22 cellular contexts compared by ENCODE assay signal in the genomic region with DNA sequence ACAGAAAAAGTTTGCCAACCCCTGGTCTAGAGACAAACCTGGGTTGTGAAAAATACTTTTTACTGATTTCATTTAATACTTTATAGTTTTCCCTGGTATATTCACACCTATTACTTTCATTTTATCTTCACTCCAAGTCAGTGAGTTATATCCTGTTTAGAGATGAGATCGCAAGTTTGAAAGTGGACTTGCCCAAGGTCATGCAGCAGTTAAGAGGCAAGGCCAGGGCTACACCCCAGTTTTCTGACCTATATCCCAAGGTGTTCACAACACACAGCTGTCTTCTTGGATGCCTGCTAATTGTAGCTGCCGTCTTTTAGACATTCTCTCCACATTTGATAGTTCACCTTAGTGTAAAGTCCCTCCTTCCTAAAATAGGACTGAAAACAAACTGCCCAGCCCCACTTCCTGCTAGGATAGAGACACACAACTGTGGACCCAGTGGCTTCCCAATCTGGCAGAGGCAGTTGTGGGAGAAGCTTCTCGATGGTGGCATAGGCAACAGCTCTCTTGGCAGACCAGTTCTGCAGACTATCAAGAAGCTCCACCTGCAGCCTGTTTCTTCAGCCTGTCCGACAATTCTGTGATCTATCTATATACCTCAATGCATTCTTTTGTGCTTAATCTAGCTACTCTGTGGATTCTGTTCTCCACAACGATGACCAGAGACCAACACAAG. TPM values are rescaled to one million over a fixed set of nuclear protein-coding genes. Genes with fewer than 3 reads are reported as not detected.
A peak's percentile ranks its signal among the peaks of the same experiment; 100 is the strongest.
DNase-seq lines count a peak whose midpoint lies in the region; ATAC-seq, FAIRE-seq and TF ChIP-seq lines count a peak whose summit lies in the region.
"Had no signal": no experiment of that assay in that cellular context is flagged by ENCODE, and none has a peak within 500 bp of the region (broad histone marks: within the 10 kb centered on the region; RNA-seq: fewer than 3 reads in every experiment).

No MANE protein-coding gene starts in this region.

- peaks cover 51% of the 10 kb centered on the region for H3K4me1 ChIP-seq in HepG2 (ENCODE audit: insufficient read depth, low read length)
- H3K4me1 ChIP-seq in right lobe of liver: peaks cover 0 to 3% (median 0%) of the 10 kb centered on the region in 4 donors
- no peaks in the 10 kb centered on the region for H3K4me1 ChIP-seq in Caco-2

- no peaks in the 10 kb centered on the region for H3K9me3 Mint-ChIP-seq in naive thymus-derived CD8-positive, alpha-beta T cell
- no peaks in the 10 kb centered on the region for H3K9me3 Mint-ChIP-seq in Caco-2 (ENCODE audit: unreplicated experiment)
- H3K9me3 Mint-ChIP-seq in activated naive CD8-positive, alpha-beta T cell treated with anti-CD3 and anti-CD28 coated beads, Interleukin-2, amount 50 U/mL, for 24 hours: no peaks in the 10 kb centered on the region
- H3K9me3 Mint-ChIP-seq: activated B cell treated with CpG ODN at 0.5 μM for 24 hours; activated naive CD8-positive, alpha-beta T cell treated with anti-CD3 and anti-CD28 coated beads, Interleukin-2, amount 10 ng/mL, durations not matched to agents 7 days and 5 days; CD8-positive, alpha-beta T cell; IgD-negative memory B cell had no signal

- CTCF ChIA-PET in HepG2 (lab: Yijun Ruan, JAX; ENCODE audit: low intra/inter-chr PET ratio, low total read pairs): interaction anchor here (1.4 kb wide), 1 partner anchor 8 kb away, joined by 3 read pairs; no protein-coding TSS in a partner anchor
- CTCF ChIA-PET in Caco-2 (lab: Charles Lee): interaction anchor here (2.7 kb wide), 1 partner anchor 33 kb away, joined by 12 read pairs; no protein-coding TSS in a partner anchor

- H4K20me1 ChIP-seq in HepG2 (ENCODE audit: insufficient read depth, low read length): peaks cover 96% of the 10 kb centered on the region

- no TSS peak for BruUV-seq in HepG2 (replicated peaks; lab: Mats Ljungman, UMichigan)
- BruUV-seq in Caco-2 (replicated peaks; lab: Mats Ljungman, UMichigan): no TSS peak

- H3K79me2 ChIP-seq in HepG2 (ENCODE audit: insufficient read depth, low read length): peaks cover 94% of the 10 kb centered on the region

- no peak overlapping the region for H2AFZ ChIP-seq in HepG2 (ENCODE audit: low read length)

- FAIRE-seq in HepG2 (lab: Jason Lieb, UNC): no peak

- TF ChIP-seq EP300 in HepG2 (IDR thresholded peaks at IDR 0.05; ENCODE audit: low read depth in 2 of 2, low read length in 2 of 2) (no peak), HepG2 (CRISPR knock-in tag; IDR thresholded peaks at IDR 0.05; ENCODE audit: borderline replicate concordance) (no peak)

- intact Hi-C loops in HepG2 (cut with micrococcal nuclease; ENCODE audit: unreplicated experiment): loop anchor here (1.0 to 5.0 kb wide), 2 partner anchors 32 to 104 kb away; no protein-coding TSS in a partner anchor
- intact Hi-C loops in right lobe of liver (cut with DNase I): loop anchor here (10.0 kb wide), 1 partner anchor 92 kb away; no protein-coding TSS in a partner anchor
- intact Hi-C loops in Caco-2 (cut with micrococcal nuclease; ENCODE audit: unreplicated experiment): no loop called here

- H3K4me2 ChIP-seq in HepG2 (ENCODE audit: low read depth, low read length): 0 out of 2 replicates have a peak overlapping the region, but pooled peaks have one; percentile 14

- H3K4me3 ChIP-seq in HepG2 (replicated peaks in 1 of 3; ENCODE audit: insufficient read depth in 1 of 3, low read depth in 2 of 3, low read length in 3 of 3) (no peak overlapping the region), right lobe of liver (no peak overlapping the region), epithelial cell of esophagus (ENCODE audit: low read length) (no peak overlapping the region), Caco-2 (ENCODE audit: low read depth, low read length) (no peak overlapping the region)
- H3K4me3 ChIP-seq: sigmoid colon, vagina had no signal

- peaks cover 2 to 6% (median 4%) of the 10 kb centered on the region in 4 donors for H3K4me1 Mint-ChIP-seq in naive thymus-derived CD8-positive, alpha-beta T cell
- peaks cover 19% of the 10 kb centered on the region for H3K4me1 Mint-ChIP-seq in Caco-2 (ENCODE audit: low read depth, unreplicated experiment)
- H3K4me1 Mint-ChIP-seq in activated naive CD8-positive, alpha-beta T cell treated with anti-CD3 and anti-CD28 coated beads, Interleukin-2, amount 50 U/mL, for 24 hours: no peaks in the 10 kb centered on the region
- H3K4me1 Mint-ChIP-seq: activated B cell treated with CpG ODN at 0.5 μM for 24 hours had no signal

- WGBS in HepG2 (ENCODE audit: low lambda C conversion rate): 80% methylated on average over 5 of the region's 5 CpGs
- WGBS in right lobe of liver (ENCODE audit: insufficient coverage, low coverage, low lambda C conversion rate, missing lambda C conversion rate): 54% methylated on average over 5 of the region's 5 CpGs

- peaks cover 7 to 26% (median 15%) of the 10 kb centered on the region in 5 donors for H3K27me3 Mint-ChIP-seq in naive thymus-derived CD8-positive, alpha-beta T cell
- no peaks in the 10 kb centered on the region for H3K27me3 Mint-ChIP-seq in Caco-2 (ENCODE audit: insufficient read depth, unreplicated experiment)
- peaks cover 7% of the 10 kb centered on the region for H3K27me3 Mint-ChIP-seq in activated naive CD8-positive, alpha-beta T cell treated with anti-CD3 and anti-CD28 coated beads, Interleukin-2, amount 50 U/mL, for 24 hours

- H3K4me3 Mint-ChIP-seq in naive thymus-derived CD8-positive, alpha-beta T cell: no peak overlapping the region
- H3K4me3 Mint-ChIP-seq in Caco-2 (ENCODE audit: unreplicated experiment): no peak overlapping the region
- H3K4me3 Mint-ChIP-seq in activated naive CD8-positive, alpha-beta T cell treated with anti-CD3 and anti-CD28 coated beads, Interleukin-2, amount 50 U/mL, for 24 hours: no peak overlapping the region
- H3K4me3 Mint-ChIP-seq: activated B cell treated with CpG ODN at 0.5 μM for 24 hours; activated CD8-positive, alpha-beta T cell treated with anti-CD3 and anti-CD28 coated beads, Interleukin-2, amount 10 ng/mL, durations not matched to agents 7 days and 5 days; activated naive CD8-positive, alpha-beta T cell treated with anti-CD3 and anti-CD28 coated beads, Interleukin-2, amount 10 ng/mL, durations not matched to agents 7 days and 5 days; CD8-positive, alpha-beta T cell; IgD-negative memory B cell had no signal

- H3K27me3 ChIP-seq in HepG2 (ENCODE audit: control insufficient read depth in 1 of 2, insufficient read depth in 2 of 2, low read length in 2 of 2): no peaks in the 10 kb centered on the region
- H3K27me3 ChIP-seq in right lobe of liver: no peaks in the 10 kb centered on the region
- H3K27me3 ChIP-seq in Caco-2 (replicated peaks; ENCODE audit: control insufficient read depth, insufficient read depth, low read length): no peaks in the 10 kb centered on the region
- H3K27me3 ChIP-seq: sigmoid colon, vagina had no signal

- POLR2A ChIA-PET in HepG2 (lab: Yijun Ruan, JAX): no interaction called here
- POLR2A ChIA-PET in naive thymus-derived CD8-positive, alpha-beta T cell (lab: Charles Lee): no interaction called here
- POLR2A ChIA-PET in Caco-2 (lab: Charles Lee): no interaction called here

- ATAC-seq in HepG2 (peak; percentile 33; the same call in 2 of the 3 replicates), right lobe of liver (no peak)
- ATAC-seq in naive thymus-derived CD8-positive, alpha-beta T cell: no peak
- ATAC-seq in activated naive CD8-positive, alpha-beta T cell treated with anti-CD3 and anti-CD28 coated beads, Interleukin-2, amount 50 U/mL, for 24 hours: no peak
- ATAC-seq: activated CD8-positive, alpha-beta T cell treated with anti-CD3 and anti-CD28 coated beads, Interleukin-2, amount 10 ng/mL, durations not matched to agents 7 days and 5 days; CD8-positive, alpha-beta T cell; left cardiac atrium had no signal

- no peak overlapping the region for H3K9ac ChIP-seq in HepG2 (ENCODE audit: insufficient read depth, low read depth, low read length)

- H3K27ac Mint-ChIP-seq in naive thymus-derived CD8-positive, alpha-beta T cell: no peak overlapping the region
- H3K27ac Mint-ChIP-seq in Caco-2 (ENCODE audit: unreplicated experiment): no peak overlapping the region
- no peak overlapping the region for H3K27ac Mint-ChIP-seq in activated naive CD8-positive, alpha-beta T cell treated with anti-CD3 and anti-CD28 coated beads, Interleukin-2, amount 50 U/mL, for 24 hours
- H3K27ac Mint-ChIP-seq: activated B cell treated with CpG ODN at 0.5 μM for 24 hours; activated CD8-positive, alpha-beta T cell treated with anti-CD3 and anti-CD28 coated beads, Interleukin-2, amount 10 ng/mL, durations not matched to agents 7 days and 5 days; activated naive CD8-positive, alpha-beta T cell treated with anti-CD3 and anti-CD28 coated beads, Interleukin-2, amount 10 ng/mL, durations not matched to agents 7 days and 5 days; CD8-positive, alpha-beta T cell; IgD-negative memory B cell had no signal

- no peaks in the 10 kb centered on the region for H3K36me3 Mint-ChIP-seq in naive thymus-derived CD8-positive, alpha-beta T cell
- peaks cover 9% of the 10 kb centered on the region for H3K36me3 Mint-ChIP-seq in Caco-2 (ENCODE audit: insufficient read depth, unreplicated experiment)
- H3K36me3 Mint-ChIP-seq in activated naive CD8-positive, alpha-beta T cell treated with anti-CD3 and anti-CD28 coated beads, Interleukin-2, amount 50 U/mL, for 24 hours (ENCODE audit: low read depth): no peaks in the 10 kb centered on the region
- H3K36me3 Mint-ChIP-seq: activated naive CD8-positive, alpha-beta T cell treated with anti-CD3 and anti-CD28 coated beads, Interleukin-2, amount 10 ng/mL, durations not matched to agents 7 days and 5 days; CD8-positive, alpha-beta T cell; IgD-negative memory B cell had no signal

- TF ChIP-seq POLR2A in HepG2 (IDR thresholded peaks at IDR 0.05; ENCODE audit: insufficient read depth in 1 of 2, low read depth in 2 of 2, low read length in 2 of 2) (no peak), right lobe of liver (IDR thresholded peaks at IDR 0.05) (no peak)

- peak overlapping the region; percentile 5 for H3K27ac ChIP-seq in HepG2 (ENCODE audit: extremely low read length, insufficient read depth, low read length)
- no peak overlapping the region for H3K27ac ChIP-seq in right lobe of liver
- H3K27ac ChIP-seq: sigmoid colon, vagina had no signal

- TF ChIP-seq RAD21 in HepG2 (CRISPR knock-in tag; IDR thresholded peaks at IDR 0.05): no peak

- TF ChIP-seq CTCF in HepG2 (CRISPR knock-in tag; IDR thresholded peaks at IDR 0.05) (no peak), right lobe of liver (IDR thresholded peaks at IDR 0.05) (no peak), epithelial cell of esophagus (IDR thresholded peaks at IDR 0.05; ENCODE audit: insufficient read depth, low read depth, low read length, missing control alignments) (no peak), Caco-2 (IDR thresholded peaks at IDR 0.05; ENCODE audit: insufficient read depth in 1 of 2, low read depth in 1 of 2, low read length in 1 of 2, severe bottlenecking in 1 of 2, unreplicated experiment in 1 of 2) (no peak)

- H3K36me3 ChIP-seq in HepG2 (replicated peaks in 1 of 2; ENCODE audit: control insufficient read depth in 1 of 2, insufficient read depth in 2 of 2, low read length in 2 of 2) (peaks cover 4 to 6% of the 10 kb centered on the region in 2 experiments; a peak in 3 of 5 replicates), right lobe of liver (no peaks in the 10 kb centered on the region), Caco-2 (ENCODE audit: control insufficient read depth, insufficient read depth, low read length) (no peaks in the 10 kb centered on the region)
- H3K36me3 ChIP-seq: sigmoid colon, vagina had no signal

- H3K9me3 ChIP-seq in HepG2 (ENCODE audit: low read length): no peaks in the 10 kb centered on the region
- H3K9me3 ChIP-seq in right lobe of liver: no peaks in the 10 kb centered on the region
- no peaks in the 10 kb centered on the region for H3K9me3 ChIP-seq in Caco-2
- H3K9me3 ChIP-seq: sigmoid colon, vagina had no signal

- DNase-seq in HepG2 (ENCODE audit: low spot score): no peak
- DNase-seq in right lobe of liver: no peak
- DNase-seq in SK-MEL-5 (ENCODE audit: low read depth, low spot score): peak; percentile 34
- DNase-seq in epithelial cell of esophagus (ENCODE audit: low read depth): peak; percentile 62
- no peak for DNase-seq in naive thymus-derived CD8-positive, alpha-beta T cell
- no peak for DNase-seq in C1 segment of cervical spinal cord (lab: John Stamatoyannopoulos, UW)
- DNase-seq in Caco-2: no peak
- no peak for DNase-seq in activated naive CD8-positive, alpha-beta T cell treated with anti-CD3 and anti-CD28 coated beads, Interleukin-2, amount 50 U/mL, for 24 hours
- DNase-seq: ACHN; activated B cell treated with CpG ODN at 0.5 μM for 24 hours; activated CD8-positive, alpha-beta T cell treated with anti-CD3 and anti-CD28 coated beads, Interleukin-2, amount 10 ng/mL, durations not matched to agents 7 days and 5 days; activated naive CD8-positive, alpha-beta T cell treated with anti-CD3 and anti-CD28 coated beads, Interleukin-2, amount 10 ng/mL, durations not matched to agents 7 days and 5 days; caudate nucleus; CD8-positive, alpha-beta T cell; DND-41; effector CD8-positive, alpha-beta T cell; left cardiac atrium; NCI-H1105 treated with DMSO at 0.1 percent for 48 hours; NCI-H748 treated with DMSO at 0.1 percent for 48 hours; sigmoid colon had no signal

- in situ Hi-C loops in HepG2 (cut with HindIII; ENCODE audit: extremely low pct_ligation_motif_present, low pct_unique_long_range_greater_than_20kb): loop anchor here (5.0 kb wide), 1 partner anchor 89 kb away; no protein-coding TSS in a partner anchor
- in situ Hi-C loops in SK-MEL-5 (cut with HindIII; ENCODE audit: low pct_unique_long_range_greater_than_20kb, low sequenced_read_pairs): no loop called here

RNA-seq across cellular contexts. Expression of a gene that starts 58.1 kb away (rescaled TPM):
- total RNA-seq in HepG2 (2016; rRNA removed; fragmentation: Illumina TruSeq; extraction: Trizol): 46.0 and 46.3 TPM in 2 replicates
- total RNA-seq in HepG2 (2016; cell fraction: cytosol; rRNA removed; fragmentation: Illumina TruSeq; extraction: Trizol; ENCODE audit: low read depth): 27.3 and 31.8 TPM in 2 replicates
- total RNA-seq in HepG2 (2016; cell fraction: insoluble cytoplasmic fraction; rRNA removed; fragmentation: Illumina TruSeq; extraction: Trizol): 36.6 and 47.1 TPM in 2 replicates
- 57.4 and 59.2 TPM in 2 replicates for total RNA-seq in HepG2 (2016; cell fraction: membrane; rRNA removed; fragmentation: Illumina TruSeq; extraction: Trizol)
- 59.9 and 71.5 TPM in 2 replicates for total RNA-seq in HepG2 (2016; cell fraction: nucleus; rRNA removed; fragmentation: Illumina TruSeq; extraction: Trizol)
- 6.5 and 9.5 TPM in 2 replicates for polyA plus RNA-seq in HepG2 (2011; rRNA removed)
- 3.6 and 6.7 TPM in 2 replicates for polyA plus RNA-seq in HepG2 (2011; cell fraction: cytosol; rRNA removed)
- 29.6 and 44.5 TPM in 2 replicates for polyA plus RNA-seq in HepG2 (2011; cell fraction: nucleus; rRNA removed)
- polyA plus RNA-seq in HepG2 (2012): 93.3 and 101 TPM in 2 replicates
- polyA plus RNA-seq in HepG2 (2016; cell fraction: cytosol; fragmentation: Illumina TruSeq; extraction: Trizol; ENCODE audit: low read depth): 22.3 and 25.9 TPM in 2 replicates
- 65.2 and 84.9 TPM in 2 replicates for polyA plus RNA-seq in HepG2 (2016; cell fraction: insoluble cytoplasmic fraction; fragmentation: Illumina TruSeq; extraction: Trizol; ENCODE audit: low read depth)
- 59.1 and 66.3 TPM in 2 replicates for polyA plus RNA-seq in HepG2 (2016; cell fraction: membrane; fragmentation: Illumina TruSeq; extraction: Trizol; ENCODE audit: low read depth)
- polyA plus RNA-seq in HepG2 (2016; cell fraction: nucleus; fragmentation: Illumina TruSeq; extraction: Trizol; ENCODE audit: insufficient read depth, low read depth): 115 and 116 TPM in 2 replicates
- 11.7 TPM in 1 of 2 replicates, not detected in the other for polyA minus RNA-seq in HepG2 (2011; rRNA and poly(A)+ RNA removed; ENCODE audit: low replicate concordance)
- 13.2 and 23.5 TPM in 2 replicates for polyA minus RNA-seq in HepG2 (2011; cell fraction: cytosol; rRNA and poly(A)+ RNA removed)
- polyA minus RNA-seq in HepG2 (2011; cell fraction: nucleus; rRNA and poly(A)+ RNA removed): 110 and 124 TPM in 2 replicates
- 1 to 10 TPM in 5 of 6 experiments, under 1 TPM in 1; 0.99 to 3.0 (median 1.8) TPM for total RNA-seq in right lobe of liver
- 59.5 and 65.1 TPM in 2 replicates for total RNA-seq in SK-MEL-5 (2014; rRNA removed; shearing (Covaris generic))
- polyA plus RNA-seq in SK-MEL-5 (2015; cell fraction: cytosol; rRNA removed): 44.9 and 51.9 TPM in 2 replicates
- polyA plus RNA-seq in SK-MEL-5 (2015; cell fraction: nucleus; rRNA removed): 181 and 190 TPM in 2 replicates
- total RNA-seq in naive thymus-derived CD8-positive, alpha-beta T cell: under 1 TPM in 1 of 2 experiments, not detected in 1; 0.49 TPM
- not detected for polyA plus RNA-seq in naive thymus-derived CD8-positive, alpha-beta T cell
- 75.9 and 80.8 TPM in 2 replicates for total RNA-seq in Caco-2 (2022)
- total RNA-seq: CD8-positive, alpha-beta T cell had no signal
- polyA plus RNA-seq: IgD-negative memory B cell had no signal

Comparison
In these comparisons a context has a peak if more than half of its experiments do, and no peak if none do; other contexts are left out.
1. RNA of a gene that starts 58.1 kb away (total RNA-seq): 75.9 to 80.8 TPM in Caco-2, 59.5 to 65.1 TPM in SK-MEL-5 and 27.3 to 71.5 TPM in HepG2; 0.99 to 3.0 TPM in right lobe of liver and 0.49 TPM in naive thymus-derived CD8-positive, alpha-beta T cell; every median in the first group is over 4 times any median in the second.
2. DNase-seq: peak in SK-MEL-5 (single experiment) and epithelial cell of esophagus (single experiment); none in HepG2 (single experiment), right lobe of liver (0 of 3), naive thymus-derived CD8-positive, alpha-beta T cell (0 of 10), C1 segment of cervical spinal cord (0 of 14), Caco-2 (0 of 2) and activated naive CD8-positive, alpha-beta T cell treated with anti-CD3 and anti-CD28 coated beads, Interleukin-2, amount 50 U/mL, for 24 hours (single experiment).